ENCODE assay signal across 10 cellular contexts in genomic region chr1:203480084-203480483, GRCh38. TPM values are rescaled to one million over a fixed set of nuclear protein-coding genes. Genes with fewer than 3 reads are reported as not detected.
DNase-seq lines count a peak whose midpoint lies in the region; ATAC-seq, FAIRE-seq and TF ChIP-seq lines count a peak whose summit lies in the region.
"Had no signal": no experiment of that assay in that cellular context is flagged by ENCODE, and none has a peak within 500 bp of the region (broad histone marks: within the 10 kb centered on the region; RNA-seq: fewer than 3 reads in every experiment).

No MANE protein-coding gene starts in this region.

- no peaks in the 10 kb centered on the region for H4K20me1 ChIP-seq in astrocyte (ENCODE audit: insufficient read depth, low read length)

- peak; percentile 25 to 38 for ATAC-seq in right cardiac atrium

- peaks cover 15% of the 10 kb centered on the region for H3K4me1 ChIP-seq in astrocyte (ENCODE audit: insufficient read depth, low read length)
- H3K4me1 ChIP-seq in right cardiac atrium (ENCODE audit: control insufficient read depth, insufficient read depth, low read length), result peaks cover 2% of the 10 kb centered on the region
- H3K4me1 ChIP-seq in subcutaneous abdominal adipose tissue (ENCODE audit: control insufficient read depth in 5 of 5, insufficient read depth in 5 of 5, low read length in 5 of 5), result peaks cover 11 to 75% (median 58%) of the 10 kb centered on the region in 5 donors

- DNase-seq in HFFc6, result peak; percentile 73
- DNase-seq in astrocyte (ENCODE audit: low read depth), result peak; percentile 39
- peak in 1 of 3 donors; percentile 4 for DNase-seq in right cardiac atrium
- DNase-seq in COR-L47 (lab: John Stamatoyannopoulos, UW), result no peak
- no peak for DNase-seq in HUDEP-2 (lab: John Stamatoyannopoulos, UW; ENCODE audit: unreplicated experiment in 76 of 76)
- no peak for DNase-seq in activated naive CD4-positive, alpha-beta T cell treated with Interleukin-2 at 50 U/mL for 16 hours
- DNase-seq in activated gamma-delta T cell (lab: John Stamatoyannopoulos, UW), result no peak

- FAIRE-seq in astrocyte (lab: Jason Lieb, UNC), result peak; percentile 82
- FAIRE-seq: G401.6 had no signal

- 54% methylated on average over 2 of the region's 2 CpGs for WGBS in right cardiac atrium

- H3K27me3 ChIP-seq in astrocyte (ENCODE audit: insufficient read depth, low read length) (peaks cover 27% of the 10 kb centered on the region), right cardiac atrium (ENCODE audit: control insufficient read depth, insufficient read depth) (no peaks in the 10 kb centered on the region), subcutaneous abdominal adipose tissue (ENCODE audit: control insufficient read depth in 5 of 5, insufficient read depth in 4 of 5, low read length in 5 of 5) (no peaks in the 10 kb centered on the region)

- H3K36me3 Mint-ChIP-seq in HFFc6 (ENCODE audit: low read depth) (no peaks in the 10 kb centered on the region), astrocyte (ENCODE audit: low read depth, unreplicated experiment) (no peaks in the 10 kb centered on the region)
- H3K36me3 Mint-ChIP-seq: memory B cell had no signal

- H3K4me3 Mint-ChIP-seq in HFFc6 (peak overlapping the region; percentile 79), astrocyte (ENCODE audit: unreplicated experiment) (no peak overlapping the region)
- H3K4me3 Mint-ChIP-seq: memory B cell had no signal

- peaks cover 5% of the 10 kb centered on the region for H3K27me3 Mint-ChIP-seq in HFFc6 (ENCODE audit: insufficient read depth)
- peaks cover 10% of the 10 kb centered on the region for H3K27me3 Mint-ChIP-seq in astrocyte (ENCODE audit: low read depth, unreplicated experiment)

- peak overlapping the region; percentile 63 for H3K4me2 ChIP-seq in astrocyte (ENCODE audit: low read length)

- H3K27ac ChIP-seq in astrocyte (ENCODE audit: low read depth, low read length), result no peak overlapping the region
- peak overlapping the region; percentile 14 for H3K27ac ChIP-seq in right cardiac atrium (ENCODE audit: low read length)
- H3K27ac ChIP-seq in subcutaneous abdominal adipose tissue (ENCODE audit: low read depth, low read length), result peak overlapping the region; percentile 69

- H3K4me3 ChIP-seq in astrocyte (ENCODE audit: insufficient read depth, low read depth, low read length), result no peak overlapping the region
- H3K4me3 ChIP-seq in right cardiac atrium (ENCODE audit: low read length), result peak overlapping the region; percentile 12
- peak overlapping the region in 2 of 5 donors; percentile 11 to 42 for H3K4me3 ChIP-seq in subcutaneous abdominal adipose tissue (ENCODE audit: low read depth in 1 of 5, low read length in 5 of 5)

- H3K9me3 ChIP-seq in astrocyte (ENCODE audit: insufficient read depth, low read depth, low read length) (no peaks in the 10 kb centered on the region), right cardiac atrium (ENCODE audit: control insufficient read depth, low read length) (no peaks in the 10 kb centered on the region), subcutaneous abdominal adipose tissue (ENCODE audit: control insufficient read depth in 5 of 5, low read length in 5 of 5) (no peaks in the 10 kb centered on the region)

- H3K9ac ChIP-seq in astrocyte (ENCODE audit: low read length), result no peak overlapping the region
- H3K9ac ChIP-seq in subcutaneous abdominal adipose tissue (ENCODE audit: low read length in 5 of 5), result no peak overlapping the region

- no peaks in the 10 kb centered on the region for H3K9me3 Mint-ChIP-seq in HFFc6
- no peaks in the 10 kb centered on the region for H3K9me3 Mint-ChIP-seq in astrocyte (ENCODE audit: unreplicated experiment)
- H3K9me3 Mint-ChIP-seq: memory B cell had no signal

- H3K4me1 Mint-ChIP-seq in HFFc6 (ENCODE audit: low read depth) (peaks cover 55% of the 10 kb centered on the region), astrocyte (ENCODE audit: low read depth, unreplicated experiment) (peaks cover 17% of the 10 kb centered on the region)

- H3K79me2 ChIP-seq in astrocyte (ENCODE audit: insufficient read depth, low read length), result no peaks in the 10 kb centered on the region

- no peaks in the 10 kb centered on the region for H3K36me3 ChIP-seq in astrocyte (ENCODE audit: insufficient read depth, low read length)
- peaks cover 3 to 15% (median 13%) of the 10 kb centered on the region in 5 donors for H3K36me3 ChIP-seq in subcutaneous abdominal adipose tissue (ENCODE audit: control insufficient read depth in 5 of 5, insufficient read depth in 5 of 5, low read length in 5 of 5)

- H3K27ac Mint-ChIP-seq in HFFc6 (peak overlapping the region; percentile 93), astrocyte (ENCODE audit: unreplicated experiment) (no peak overlapping the region)
- H3K27ac Mint-ChIP-seq: memory B cell had no signal

- TF ChIP-seq CTCF in HFFc6 (IDR thresholded peaks at IDR 0.05) (peak; percentile 28; the same call in 1 of the 2 replicates), astrocyte (IDR thresholded peaks at IDR 0.05; ENCODE audit: insufficient read depth, low read depth, low read length) (no peak)

- peak overlapping the region; percentile 71 for H2AFZ ChIP-seq in astrocyte (ENCODE audit: low read depth, low read length)

- intact Hi-C loops in right cardiac atrium (cut with DNase I), result loop anchor here in 3 of 4 donors (2.0 to 10.0 kb wide), 3 partner anchors 133 to 215 kb away; no protein-coding TSS in a partner anchor

RNA-seq across cellular contexts. Expression of gene PRELP, which starts 4.5 kb away (rescaled TPM):
- under 1 TPM; 0.59 to 0.81 (median 0.70) TPM for total RNA-seq in HFFc6 (2021; fragmentation: NEBNext Ultra II Directional; extraction: Animal tissue kit (Norgen Biotek cat#: 25700))
- total RNA-seq in astrocyte (0.07 TPM in 1 of 2 replicates, not detected in the other), right cardiac atrium (100 to 1,000 TPM in 1 of 4 donors, 10 to 100 TPM in 3; 43.9 to 109 (median 67.4) TPM)
- polyA plus RNA-seq in right cardiac atrium, result 61.9 TPM

RNA-seq across cellular contexts. Expression of gene OPTC, which starts 13.9 kb away (rescaled TPM):
- not detected for total RNA-seq in HFFc6 (2021; fragmentation: NEBNext Ultra II Directional; extraction: Animal tissue kit (Norgen Biotek cat#: 25700))
- total RNA-seq in astrocyte (not detected in 2 replicates), right cardiac atrium (not detected)
- polyA plus RNA-seq in right cardiac atrium, result not detected

Comparison
In these comparisons a context has a peak if more than half of its experiments do, and no peak if none do; other contexts are left out.
1. DNase-seq: peak in HFFc6 (single experiment) and astrocyte (single experiment); none in COR-L47 (single experiment), HUDEP-2 (0 of 76), activated naive CD4-positive, alpha-beta T cell treated with Interleukin-2 at 50 U/mL for 16 hours (single experiment) and activated gamma-delta T cell (single experiment).
2. RNA of gene PRELP, which starts 4.5 kb away (total RNA-seq): 43.9 to 109 TPM in right cardiac atrium; 0.59 to 0.81 TPM in HFFc6 and 0.07 TPM in astrocyte; every median in the first group is over 10 times any median in the second.